23 cellular contexts compared by ENCODE assay signal in genomic region chr5:113027431-113027830, GRCh38. TPM values are rescaled to one million over a fixed set of nuclear protein-coding genes. Genes with fewer than 3 reads are reported as not detected.
DNase-seq lines count a peak whose midpoint lies in the region; ATAC-seq and TF ChIP-seq lines count a peak whose summit lies in the region.
"Had no signal": no experiment of that assay in that cellular context is flagged by ENCODE, and none has a peak within 500 bp of the region (broad histone marks: within the 10 kb centered on the region; RNA-seq: fewer than 3 reads in every experiment).

No MANE protein-coding gene starts in this region.

- H3K4me2 ChIP-seq in parathyroid adenoma (ENCODE audit: low read length): no peak overlapping the region

- H3K9me3 Mint-ChIP-seq in CD8-positive, alpha-beta T cell: no peaks in the 10 kb centered on the region
- H3K9me3 Mint-ChIP-seq in activated T-cell treated with anti-CD3 and anti-CD28 coated beads, Interleukin-2, amount 50 U/mL, for 4 hours: no peaks in the 10 kb centered on the region
- H3K9me3 Mint-ChIP-seq: H9, IgD-negative memory B cell had no signal

- peak overlapping the region; percentile 37 for H3K27ac Mint-ChIP-seq in CD8-positive, alpha-beta T cell
- H3K27ac Mint-ChIP-seq: H9 had no signal

- intact Hi-C loops in CD8-positive, alpha-beta T cell (cut with DNase I, micrococcal nuclease): no loop called here

- no peak overlapping the region for H3K4me3 Mint-ChIP-seq in CD8-positive, alpha-beta T cell
- no peak overlapping the region for H3K4me3 Mint-ChIP-seq in activated T-cell treated with anti-CD3 and anti-CD28 coated beads, Interleukin-2, amount 50 U/mL, for 4 hours
- H3K4me3 Mint-ChIP-seq: H9, IgD-negative memory B cell had no signal

- H3K4me3 ChIP-seq in CD8-positive, alpha-beta T cell (ENCODE audit: low read depth, low read length): no peak overlapping the region
- H3K4me3 ChIP-seq in cardiac fibroblast (replicated peaks in 1 of 2; ENCODE audit: low read depth in 2 of 2, low read length in 2 of 2) (no peak overlapping the region), parathyroid adenoma (ENCODE audit: low read depth, low read length) (no peak overlapping the region)
- H3K4me3 ChIP-seq: SJSA1 had no signal

- no peak overlapping the region for H3K9ac ChIP-seq in parathyroid adenoma

- H3K27me3 ChIP-seq in CD8-positive, alpha-beta T cell (ENCODE audit: insufficient read depth, low read length): no peaks in the 10 kb centered on the region
- no peaks in the 10 kb centered on the region for H3K27me3 ChIP-seq in parathyroid adenoma (ENCODE audit: control insufficient read depth, insufficient read depth, low read length)
- H3K27me3 ChIP-seq: BE2C, SJSA1 had no signal

- CTCF ChIA-PET in CD8-positive, alpha-beta T cell (lab: Charles Lee): interaction anchor here (1.4 kb wide), 1 partner anchor 31 kb away, joined by 3 read pairs; no protein-coding TSS in a partner anchor

- H3K36me3 Mint-ChIP-seq in CD8-positive, alpha-beta T cell: peaks cover 46% of the 10 kb centered on the region
- peaks cover 24% of the 10 kb centered on the region for H3K36me3 Mint-ChIP-seq in activated T-cell treated with anti-CD3 and anti-CD28 coated beads, Interleukin-2, amount 50 U/mL, for 4 hours (ENCODE audit: insufficient read depth)

- no peak overlapping the region for H2AFZ ChIP-seq in parathyroid adenoma

- DNase-seq in CD8-positive, alpha-beta T cell: no peak
- DNase-seq in RKO (ENCODE audit: low spot score): peak; percentile 17
- DNase-seq in cardiac fibroblast (ENCODE audit: low read depth in 2 of 2): no peak
- no peak for DNase-seq in NCI-H2196 (lab: John Stamatoyannopoulos, UW; ENCODE audit: unreplicated experiment)
- no peak for DNase-seq in stimulated activated naive CD4-positive, alpha-beta T cell (lab: John Stamatoyannopoulos, UW)
- no peak for DNase-seq in activated T-cell treated with anti-CD3 and anti-CD28 coated beads, Interleukin-2, amount 50 U/mL, for 4 hours
- DNase-seq: BE2C, Caco-2, DMS 273 treated with DMSO at 0.1 percent for 48 hours, DMS79 treated with DMSO at 0.1 percent for 48 hours, H9, Karpas-422, MV-4-11, NCI-H1105 treated with DMSO at 0.1 percent for 48 hours, NCI-H2029 treated with DMSO at 0.1 percent for 48 hours, NCI-H2171, NCI-H524 treated with DMSO at 0.1 percent for 48 hours, NCI-H82 had no signal

- POLR2A ChIA-PET in CD8-positive, alpha-beta T cell (lab: Charles Lee): no interaction called here

- H3K79me2 ChIP-seq in parathyroid adenoma: peaks cover 9% of the 10 kb centered on the region

- H3K4me1 ChIP-seq in CD8-positive, alpha-beta T cell (ENCODE audit: insufficient read depth, low read length): peaks cover 14% of the 10 kb centered on the region
- H3K4me1 ChIP-seq in parathyroid adenoma: peaks cover 35% of the 10 kb centered on the region
- H3K4me1 ChIP-seq: Caco-2 had no signal

- no peak for ATAC-seq in CD8-positive, alpha-beta T cell
- ATAC-seq in GM21737 (IDR thresholded peaks at IDR 0.05; ENCODE audit: unreplicated experiment): no peak
- ATAC-seq in activated T-cell treated with anti-CD3 and anti-CD28 coated beads, Interleukin-2, amount 50 U/mL, for 4 hours: no peak
- ATAC-seq: Right ventricle myocardium inferior had no signal

- H3K36me3 ChIP-seq in CD8-positive, alpha-beta T cell (ENCODE audit: insufficient read depth, low read length): peaks cover 6% of the 10 kb centered on the region
- H3K36me3 ChIP-seq in parathyroid adenoma (ENCODE audit: control insufficient read depth, insufficient read depth, low read length): peaks cover 2% of the 10 kb centered on the region

- H3K9me3 ChIP-seq in CD8-positive, alpha-beta T cell (ENCODE audit: low read length): no peaks in the 10 kb centered on the region
- no peaks in the 10 kb centered on the region for H3K9me3 ChIP-seq in parathyroid adenoma (ENCODE audit: control insufficient read depth, low read length)
- H3K9me3 ChIP-seq: BE2C, Caco-2, SJSA1 had no signal

- H3K4me1 Mint-ChIP-seq in CD8-positive, alpha-beta T cell (ENCODE audit: low read depth): peaks cover 27% of the 10 kb centered on the region
- H3K4me1 Mint-ChIP-seq in activated T-cell treated with anti-CD3 and anti-CD28 coated beads, Interleukin-2, amount 50 U/mL, for 4 hours (ENCODE audit: low read depth): peaks cover 21% of the 10 kb centered on the region

- TF ChIP-seq CTCF in CD8-positive, alpha-beta T cell (IDR thresholded peaks at IDR 0.05): no peak
- TF ChIP-seq CTCF in cardiac fibroblast (IDR thresholded peaks at IDR 0.05; ENCODE audit: low read depth, low read length): peak; percentile 7
- TF ChIP-seq CTCF in parathyroid adenoma (IDR thresholded peaks at IDR 0.05): peak; percentile 6

- no peak overlapping the region for H3K27ac ChIP-seq in CD8-positive, alpha-beta T cell (ENCODE audit: low read depth, low read length)
- H3K27ac ChIP-seq in parathyroid adenoma: peak overlapping the region; percentile 65
- H3K27ac ChIP-seq: SJSA1 had no signal

- no peaks in the 10 kb centered on the region for H3K27me3 Mint-ChIP-seq in CD8-positive, alpha-beta T cell (ENCODE audit: low read depth)
- H3K27me3 Mint-ChIP-seq in activated T-cell treated with anti-CD3 and anti-CD28 coated beads, Interleukin-2, amount 50 U/mL, for 4 hours (ENCODE audit: low read depth): no peaks in the 10 kb centered on the region
- H3K27me3 Mint-ChIP-seq: IgD-negative memory B cell had no signal

RNA-seq across cellular contexts. Expression of gene DCP2, which starts 50.8 kb away (rescaled TPM):
- 10 to 100 TPM; 65.4 to 69.8 TPM for total RNA-seq in CD8-positive, alpha-beta T cell
- 10 to 100 TPM; 36.8 to 42.1 (median 41.1) TPM for total RNA-seq in activated T-cell treated with anti-CD3 and anti-CD28 coated beads, Interleukin-2, amount 50 U/mL, for 4 hours
